Comparison of ENCODE assay signal across 25 cellular contexts in the genomic region with DNA sequence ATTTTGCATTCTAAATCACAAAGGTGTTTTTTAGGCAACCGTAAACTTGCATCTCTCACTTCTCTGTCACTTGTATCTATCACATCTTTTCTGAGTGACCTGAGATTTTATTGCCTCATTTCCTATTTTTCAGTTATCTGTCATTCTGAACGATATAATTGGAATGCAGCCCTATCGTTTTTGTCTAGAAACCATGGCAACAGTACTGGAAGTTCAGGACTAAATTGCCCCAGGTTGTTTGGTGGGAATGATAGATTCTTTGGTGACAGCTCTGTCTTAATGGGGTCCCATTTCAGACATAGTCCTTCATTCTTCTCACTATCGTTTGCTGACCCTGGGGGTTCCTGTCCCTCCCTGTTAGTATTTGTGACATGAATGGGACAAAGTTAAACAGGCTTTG.
"Had no signal": no experiment of that assay in that cellular context is flagged by ENCODE, and none has a peak within 500 bp of the region (broad histone marks: within the 10 kb centered on the region; RNA-seq: fewer than 3 reads in every experiment).

No MANE protein-coding gene starts in this region.

- DNase-seq: activated CD4-positive, alpha-beta memory T cell treated with anti-CD3 and anti-CD28 coated beads for 36 hours; activated CD4-positive, alpha-beta T cell treated with anti-CD3 and anti-CD28 coated beads for 4 hours; activated CD4-positive, CD25-positive, alpha-beta regulatory T cell; activated effector memory CD4-positive, alpha-beta T cell treated with Interleukin-2 at 50 U/mL for 16 hours; activated naive CD4-positive, alpha-beta T cell treated with anti-CD3 and anti-CD28 coated beads for 36 hours; activated T-cell treated with anti-CD3 and anti-CD28 coated beads, Interleukin-2, amount 50 U/mL, for 72 hours; amygdala; effector CD4-positive, alpha-beta T cell; glutamatergic neuron; immature natural killer cell; naive thymus-derived CD8-positive, alpha-beta T cell; ovary; psoas muscle; stimulated activated CD4-positive, alpha-beta T cell treated with anti-CD3 and anti-CD28 coated beads, Interleukin-4, amount 100 ng/mL, for 24 hours; stimulated activated naive CD8-positive, alpha-beta T cell treated with anti-CD3 and anti-CD28 coated beads, Interleukin-15, Interleukin-2, amounts not matched to agents 100 U/mL and 50 U/mL, for 24 hours; substantia nigra; T-helper 17 cell; thyroid gland had no signal

- H3K79me2 ChIP-seq: hepatocyte had no signal

- H3K4me1 Mint-ChIP-seq: immature natural killer cell; naive thymus-derived CD8-positive, alpha-beta T cell; T-helper 17 cell had no signal

- H3K4me3 ChIP-seq: cardiac muscle cell, hepatocyte, lung, ovary, psoas muscle, right atrium auricular region, thyroid gland had no signal

- H3K27ac Mint-ChIP-seq: activated CD4-positive, alpha-beta memory T cell treated with anti-CD3 and anti-CD28 coated beads for 36 hours; activated naive CD4-positive, alpha-beta T cell treated with anti-CD3 and anti-CD28 coated beads for 36 hours; activated T-cell treated with anti-CD3 and anti-CD28 coated beads, Interleukin-2, amount 50 U/mL, for 72 hours; dendritic cell treated with granulocyte-macrophage colony-stimulating factor and Interleukin-4, amounts not matched to agents 40 ng/mL and 50 ng/mL, for 4 days; immature natural killer cell; mesothelial cell of epicardium; naive thymus-derived CD8-positive, alpha-beta T cell; T-helper 17 cell had no signal

- H3K27me3 ChIP-seq: cardiac muscle cell, hepatocyte, neutrophil, ovary, right atrium auricular region, thyroid gland had no signal

- H3K4me2 ChIP-seq: hepatocyte had no signal

- H3K27ac ChIP-seq: cardiac muscle cell, hepatocyte, neutrophil, ovary, psoas muscle, right atrium auricular region, thyroid gland had no signal

- H3K27me3 Mint-ChIP-seq: activated CD4-positive, alpha-beta memory T cell treated with anti-CD3 and anti-CD28 coated beads for 36 hours; dendritic cell treated with granulocyte-macrophage colony-stimulating factor and Interleukin-4, amounts not matched to agents 40 ng/mL and 50 ng/mL, for 4 days had no signal

- H3K9me3 Mint-ChIP-seq: activated naive CD4-positive, alpha-beta T cell treated with anti-CD3 and anti-CD28 coated beads for 36 hours had no signal

- H3K9me3 ChIP-seq: neutrophil, ovary, psoas muscle, thyroid gland had no signal

- H3K36me3 Mint-ChIP-seq: activated CD4-positive, alpha-beta memory T cell treated with anti-CD3 and anti-CD28 coated beads for 36 hours had no signal

- H2AFZ ChIP-seq: hepatocyte had no signal

- H3K4me1 ChIP-seq: psoas muscle, right atrium auricular region, thyroid gland had no signal

- H3K36me3 ChIP-seq: cardiac muscle cell, neutrophil, ovary, right atrium auricular region, thyroid gland had no signal

- H3K4me3 Mint-ChIP-seq: activated CD4-positive, alpha-beta memory T cell treated with anti-CD3 and anti-CD28 coated beads for 36 hours; activated naive CD4-positive, alpha-beta T cell treated with anti-CD3 and anti-CD28 coated beads for 36 hours; activated T-cell treated with anti-CD3 and anti-CD28 coated beads, Interleukin-2, amount 50 U/mL, for 72 hours; dendritic cell treated with granulocyte-macrophage colony-stimulating factor and Interleukin-4, amounts not matched to agents 40 ng/mL and 50 ng/mL, for 4 days; immature natural killer cell; mesothelial cell of epicardium; naive thymus-derived CD8-positive, alpha-beta T cell; T-helper 17 cell had no signal
